ENCODE assay signal across 13 cellular contexts in the genomic region with DNA sequence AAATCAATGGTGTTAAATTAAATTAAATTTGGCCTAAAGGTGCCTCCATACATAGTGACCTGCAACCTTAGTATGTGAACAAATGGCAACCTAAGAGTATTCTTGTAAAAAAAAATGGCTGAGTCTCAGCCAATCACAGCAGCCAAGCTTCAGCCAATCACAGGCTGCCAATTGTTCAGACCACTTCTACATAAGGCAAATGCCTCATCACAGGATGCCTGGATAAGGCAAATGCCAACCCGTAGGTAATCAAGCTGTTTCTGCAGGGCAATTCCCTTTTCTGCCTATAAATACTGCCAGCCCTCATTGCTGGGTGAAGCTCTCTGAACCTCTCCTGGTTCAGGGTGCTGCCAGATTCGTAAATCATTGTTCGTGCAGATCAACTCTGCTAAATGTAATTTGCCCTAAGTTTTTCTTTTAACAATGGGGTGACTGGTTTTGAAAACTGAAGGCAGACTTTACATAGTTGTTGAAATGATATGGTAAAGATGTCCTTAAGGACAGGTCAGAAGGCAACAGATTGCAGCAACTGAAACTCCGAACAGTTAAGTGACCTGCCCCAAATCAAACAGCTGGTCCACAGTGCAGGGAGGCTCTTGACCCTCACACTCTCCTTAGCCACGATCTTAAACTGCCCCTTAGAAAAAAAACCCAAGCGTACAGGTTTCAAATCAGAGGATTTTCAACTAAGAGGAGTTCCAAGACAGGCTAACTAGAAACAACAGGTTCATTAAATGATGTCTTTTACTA. TPM values are rescaled to one million over a fixed set of nuclear protein-coding genes. Genes with fewer than 3 reads are reported as not detected.
DNase-seq lines count a peak whose midpoint lies in the region; ATAC-seq and TF ChIP-seq lines count a peak whose summit lies in the region.
"Had no signal": no experiment of that assay in that cellular context is flagged by ENCODE, and none has a peak within 500 bp of the region (broad histone marks: within the 10 kb centered on the region; RNA-seq: fewer than 3 reads in every experiment).

No MANE protein-coding gene starts in this region.

- H3K36me3 ChIP-seq in right atrium auricular region (no peaks in the 10 kb centered on the region), iPS DF 6.9 (ENCODE audit: control insufficient read depth, insufficient read depth, low read length) (0 out of 2 replicates have a peak, but pooled peaks cover 3% of the 10 kb centered on the region), upper lobe of right lung (peaks cover 4% of the 10 kb centered on the region)

- no peaks in the 10 kb centered on the region for H3K9me3 Mint-ChIP-seq in T-cell

- no CpG with 5 or more reads among the region's 6 CpGs for WGBS in iPS DF 6.9 (ENCODE audit: insufficient coverage, insufficient read length)

- DNase-seq in Right ventricle myocardium inferior (ENCODE audit: missing footprints) (no peak), right atrium auricular region (ENCODE audit: low spot score) (no peak), T-cell (peak in 1 of 34 experiments; percentile 9), iPS DF 6.9 (ENCODE audit: low read depth, low spot score) (peak; percentile 22), upper lobe of right lung (no peak), SHP77 treated with DMSO at 0.1 percent for 48 hours (lab: John Stamatoyannopoulos, UW) (no peak), RPMI8226 (no peak), GOT3 (lab: John Stamatoyannopoulos, UW) (no peak)
- DNase-seq: activated CD8-positive, alpha-beta memory T cell treated with anti-CD3 and anti-CD28 coated beads, Interleukin-2, amount 50 U/mL, for 48 hours; NCI-H1092 treated with DMSO at 0.1 percent for 48 hours; NCI-H748 treated with DMSO at 0.1 percent for 48 hours; stimulated activated CD4-positive, alpha-beta T cell treated with anti-CD3 and anti-CD28 coated beads, Interleukin-1b, Interleukin-23, amount 100 ng/mL, for 48 hours; stimulated activated naive CD4-positive, alpha-beta T cell treated with Interleukin-2 at 50 U/mL for 16 hours had no signal

- no peak for TF ChIP-seq CTCF in right atrium auricular region (IDR thresholded peaks at IDR 0.05)
- TF ChIP-seq CTCF in upper lobe of right lung (IDR thresholded peaks at IDR 0.05), result no peak

- no peaks in the 10 kb centered on the region for H3K27me3 Mint-ChIP-seq in T-cell

- peaks cover 39% of the 10 kb centered on the region for H3K36me3 Mint-ChIP-seq in T-cell

- peak; percentile 23 for ATAC-seq in Right ventricle myocardium inferior
- peak in 3 of 4 experiments; percentile 19 to 51 (median 25) for ATAC-seq in T-cell (replicated peaks in 1 of 4)
- ATAC-seq in upper lobe of right lung, result peak; percentile 37

- peak overlapping the region; percentile 30 to 36 for H3K27ac Mint-ChIP-seq in T-cell

- H3K4me3 Mint-ChIP-seq in T-cell, result no peak overlapping the region

- H3K4me1 Mint-ChIP-seq in T-cell, result peaks cover 81 to 91% (median 87%) of the 10 kb centered on the region in 3 donors

- POLR2A ChIA-PET in T-cell (lab: Charles Lee), result interaction anchor here in 1 of 2 donors (1.2 kb wide), 1 partner anchor 19 kb away, joined by 3 read pairs; no protein-coding TSS in a partner anchor

- H3K4me1 ChIP-seq in right atrium auricular region, result peaks cover 0 to 67% of the 10 kb centered on the region in 2 donors
- no peaks in the 10 kb centered on the region; the same call in 1 of the 2 replicates for H3K4me1 ChIP-seq in iPS DF 6.9 (ENCODE audit: control insufficient read depth, insufficient read depth, low read length)
- H3K4me1 ChIP-seq in upper lobe of right lung, result peaks cover 78% of the 10 kb centered on the region

- H3K9me3 ChIP-seq in right atrium auricular region (no peaks in the 10 kb centered on the region), iPS DF 6.9 (ENCODE audit: control insufficient read depth, insufficient read depth, low read length) (no peaks in the 10 kb centered on the region; the same call in 1 of the 2 replicates), upper lobe of right lung (no peaks in the 10 kb centered on the region)

- H3K4me3 ChIP-seq in right atrium auricular region (no peak overlapping the region), iPS DF 6.9 (ENCODE audit: low read length) (no peak overlapping the region), upper lobe of right lung (no peak overlapping the region)

- intact Hi-C loops in Right ventricle myocardium inferior (cut with DNase I) (loop anchor here (2.0 kb wide), 1 partner anchor 51 kb away; the partner anchor contains the start of gene N4BP1), upper lobe of right lung (cut with DNase I) (no loop called here)

- CTCF ChIA-PET in T-cell (lab: Charles Lee), result interaction anchor here (0.6 to 6.4 kb wide), 5 partner anchors 43 to 312 kb away, joined by 3 to 33 read pairs (median 4); partner anchors contain the start of gene N4BP1 (in 1 of the 2)

- no peaks in the 10 kb centered on the region for H3K27me3 ChIP-seq in right atrium auricular region
- H3K27me3 ChIP-seq in iPS DF 6.9 (ENCODE audit: control insufficient read depth, insufficient read depth, low read length), result no peaks in the 10 kb centered on the region
- H3K27me3 ChIP-seq in upper lobe of right lung, result no peaks in the 10 kb centered on the region

- H3K27ac ChIP-seq in right atrium auricular region, result no peak overlapping the region
- no peak overlapping the region for H3K27ac ChIP-seq in iPS DF 6.9 (ENCODE audit: low read length)
- H3K27ac ChIP-seq in upper lobe of right lung, result no peak overlapping the region

RNA-seq across cellular contexts. Expression of gene N4BP1, which starts 50.3 kb away (rescaled TPM):
- total RNA-seq in Right ventricle myocardium inferior, result 23.6 TPM
- 10 to 100 TPM; 12.3 to 15.0 TPM for total RNA-seq in right atrium auricular region
- total RNA-seq in T-cell, result 10 to 100 TPM; 49.5 to 91.7 (median 54.3) TPM
- 66.5 TPM for total RNA-seq in upper lobe of right lung
